In genomic region chr14:92952497-92953298, GRCh38 we compare ENCODE assay signal across 1 cellular context.
TF ChIP-seq lines count a peak whose summit lies in the region.

No MANE protein-coding gene starts in this region.

TF ChIP-seq in GM23338, 12 proteins besides CTCF, POLR2A, EP300 and RAD21 (continued from another document):
- no peak for TF ChIP-seq ZNF462 (CRISPR knock-in tag; IDR thresholded peaks at IDR 0.05)
